ENCODE assay signal across 1 cellular context in genomic region chr3:98598492-98598891, GRCh38.
TF ChIP-seq lines count a peak whose summit lies in the region.

No MANE protein-coding gene starts in this region.

TF ChIP-seq in HepG2, 621 proteins besides CTCF, POLR2A, EP300 and RAD21:
- no peak for TF ChIP-seq ZBTB34 (CRISPR knock-in tag; IDR thresholded peaks at IDR 0.05)
